Comparison of ENCODE assay signal across 16 cellular contexts in genomic region chr2:100731535-100731981, GRCh38.
DNase-seq lines count a peak whose midpoint lies in the region; TF ChIP-seq lines count a peak whose summit lies in the region.
"Had no signal": no experiment of that assay in that cellular context is flagged by ENCODE, and none has a peak within 500 bp of the region (broad histone marks: within the 10 kb centered on the region; RNA-seq: fewer than 3 reads in every experiment).

No MANE protein-coding gene starts in this region.

- no peak overlapping the region for H3K9ac ChIP-seq in mesenchymal stem cell (ENCODE audit: low read length)

- H4K8ac ChIP-seq in mesenchymal stem cell (ENCODE audit: low read length), result no peak overlapping the region

- no peak overlapping the region for H2AK5ac ChIP-seq in mesenchymal stem cell (ENCODE audit: low read length, severe bottlenecking)

- H3K36me3 ChIP-seq in mesenchymal stem cell (ENCODE audit: control insufficient read depth in 1 of 2, insufficient read depth in 2 of 2, low read depth in 1 of 2, low read length in 2 of 2) (no peaks in the 10 kb centered on the region), right atrium auricular region (no peaks in the 10 kb centered on the region), OCI-LY7 (ENCODE audit: insufficient read depth, low read length) (no peaks in the 10 kb centered on the region)
- H3K36me3 ChIP-seq: thyroid gland had no signal

- POLR2A ChIA-PET in OCI-LY7 (lab: Charles Lee), result no interaction called here

- no peaks in the 10 kb centered on the region for H3K4me1 ChIP-seq in mesenchymal stem cell (ENCODE audit: control insufficient read depth, insufficient read depth, low read depth, low read length)
- peaks cover 0 to 9% of the 10 kb centered on the region in 2 donors for H3K4me1 ChIP-seq in right atrium auricular region
- H3K4me1 ChIP-seq in OCI-LY7 (ENCODE audit: insufficient read depth, low read length, poor library complexity, severe bottlenecking), result no peaks in the 10 kb centered on the region
- H3K4me1 ChIP-seq: thyroid gland had no signal

- CTCF ChIA-PET in OCI-LY7 (lab: Charles Lee; ENCODE audit: unreplicated experiment), result no interaction called here

- H2BK12ac ChIP-seq in mesenchymal stem cell (ENCODE audit: low read length in 2 of 2), result peak overlapping the region in 1 of 2 experiments; percentile 24

- H3K4me2 ChIP-seq in mesenchymal stem cell (ENCODE audit: low read length, poor library complexity, severe bottlenecking), result no peak overlapping the region
- no peak overlapping the region for H3K4me2 ChIP-seq in OCI-LY7 (ENCODE audit: low read length)

- H4K91ac ChIP-seq in mesenchymal stem cell (ENCODE audit: low read length), result peak overlapping the region; percentile 12

- intact Hi-C loops in OCI-LY7 (cut with micrococcal nuclease; ENCODE audit: unreplicated experiment), result loop anchor here (2.0 kb wide), 1 partner anchor 253 kb away; no protein-coding TSS in a partner anchor

- H2BK120ac ChIP-seq in mesenchymal stem cell (ENCODE audit: low read depth, low read length), result no peak overlapping the region

- no peak overlapping the region for H3K4me3 ChIP-seq in mesenchymal stem cell (ENCODE audit: insufficient read depth in 1 of 2, low read depth in 1 of 2, low read length in 2 of 2)
- H3K4me3 ChIP-seq in right atrium auricular region, result no peak overlapping the region
- no peak overlapping the region for H3K4me3 ChIP-seq in OCI-LY7 (ENCODE audit: low read depth, low read length, poor library complexity, severe bottlenecking)
- H3K4me3 ChIP-seq: thyroid gland had no signal

- no peak for TF ChIP-seq CTCF in right atrium auricular region (IDR thresholded peaks at IDR 0.05)
- TF ChIP-seq CTCF in OCI-LY7 (conservative IDR thresholded peaks at IDR 0.05; ENCODE audit: low read length), result no peak

- peak overlapping the region in 1 of 2 experiments; percentile 29 for H3K18ac ChIP-seq in mesenchymal stem cell (ENCODE audit: low read depth in 1 of 2, low read length in 2 of 2)

- H3K27me3 ChIP-seq in mesenchymal stem cell (ENCODE audit: control insufficient read depth in 1 of 2, insufficient read depth in 1 of 2, low read length in 2 of 2) (no peaks in the 10 kb centered on the region), right atrium auricular region (no peaks in the 10 kb centered on the region)
- H3K27me3 ChIP-seq: thyroid gland had no signal

- BruUV-seq in OCI-LY7 (replicated peaks; lab: Mats Ljungman, UMichigan), result no TSS peak

- in situ Hi-C loops in ACHN (cut with HindIII; ENCODE audit: low pct_ligation_motif_present, low pct_unique_long_range_greater_than_20kb, low sequenced_read_pairs), result no loop called here

- H3K9me3 ChIP-seq in mesenchymal stem cell (ENCODE audit: control insufficient read depth, low read length) (no peaks in the 10 kb centered on the region), right atrium auricular region (no peaks in the 10 kb centered on the region), OCI-LY7 (ENCODE audit: low read length) (no peaks in the 10 kb centered on the region)
- H3K9me3 ChIP-seq: thyroid gland had no signal

- no peaks in the 10 kb centered on the region for H3K79me1 ChIP-seq in mesenchymal stem cell (replicated peaks; ENCODE audit: low read length, poor library complexity, severe bottlenecking)

- no peak overlapping the region for H3K4ac ChIP-seq in mesenchymal stem cell (ENCODE audit: low read depth in 1 of 2, low read length in 2 of 2)

- no peak overlapping the region for H3K23ac ChIP-seq in mesenchymal stem cell (ENCODE audit: low read length in 2 of 2)

- H3K14ac ChIP-seq in mesenchymal stem cell (ENCODE audit: low read length in 2 of 2), result peak overlapping the region in 1 of 2 experiments; percentile 22

- H3K27ac ChIP-seq in mesenchymal stem cell (ENCODE audit: low read length, poor library complexity, severe bottlenecking) (no peak overlapping the region), right atrium auricular region (no peak overlapping the region), OCI-LY7 (ENCODE audit: low read depth, low read length, poor library complexity, severe bottlenecking) (no peak overlapping the region)
- H3K27ac ChIP-seq: C4-2B, thyroid gland, VCaP had no signal

- peak; percentile 73 for DNase-seq in EH (ENCODE audit: low read depth)
- DNase-seq in NCI-H460 (ENCODE audit: extremely low read depth, low read depth), result peak; percentile 49
- peak; percentile 23 for DNase-seq in dedifferentiated amniotic fluid mesenchymal stem cell (ENCODE audit: extremely low spot score)
- peak; percentile 16 for DNase-seq in mesenchymal stem cell
- DNase-seq in ACHN, result no peak
- DNase-seq in right atrium auricular region (ENCODE audit: low spot score), result no peak
- DNase-seq in NCI-H2196 treated with DMSO at 0.1 percent for 48 hours (lab: John Stamatoyannopoulos, UW; ENCODE audit: unreplicated experiment), result no peak
- no peak for DNase-seq in OCI-LY7 (ENCODE audit: low spot score)
- DNase-seq: activated CD8-positive, alpha-beta memory T cell treated with anti-CD3 and anti-CD28 coated beads, Interleukin-2, amount 50 U/mL, for 4 hours; activated naive CD4-positive, alpha-beta T cell treated with Interleukin-2 at 50 U/mL for 16 hours; hippocampal formation; naive B cell; stimulated activated CD4-positive, alpha-beta T cell treated with anti-CD3 and anti-CD28 coated beads, Interleukin-1b, Interleukin-23, amount 100 ng/mL, for 48 hours; thyroid gland had no signal

- 78% methylated on average over 3 of the region's 3 CpGs for WGBS in mesenchymal stem cell

- H2AFZ ChIP-seq in mesenchymal stem cell (ENCODE audit: low read depth, low read length) (no peak overlapping the region), OCI-LY7 (ENCODE audit: low read length) (no peak overlapping the region)

- H4K20me1 ChIP-seq in OCI-LY7 (ENCODE audit: insufficient read depth, low read length), result no peaks in the 10 kb centered on the region

- no peak overlapping the region for H2BK5ac ChIP-seq in mesenchymal stem cell (ENCODE audit: low read depth, low read length, poor library complexity, severe bottlenecking)

- H3K9me2 ChIP-seq in OCI-LY7 (ENCODE audit: insufficient read depth, low read length), result no peaks in the 10 kb centered on the region

- H2BK15ac ChIP-seq in mesenchymal stem cell (ENCODE audit: low read depth, poor library complexity, severe bottlenecking), result no peak overlapping the region

- no peaks in the 10 kb centered on the region for H3K79me2 ChIP-seq in OCI-LY7 (ENCODE audit: insufficient read depth, low read depth, low read length)

Comparison
In these comparisons a context has a peak if more than half of its experiments do, and no peak if none do; other contexts are left out.
1. DNase-seq: peak in EH (single experiment), NCI-H460 (single experiment), dedifferentiated amniotic fluid mesenchymal stem cell (single experiment) and mesenchymal stem cell (single experiment); none in ACHN (single experiment), right atrium auricular region (single experiment), NCI-H2196 treated with DMSO at 0.1 percent for 48 hours (single experiment) and OCI-LY7 (single experiment).